Comparison of ENCODE assay signal across 8 cellular contexts in genomic region chr11:64230209-64230984, GRCh38.
DNase-seq lines count a peak whose midpoint lies in the region; ATAC-seq and TF ChIP-seq lines count a peak whose summit lies in the region.

DNAJC4 (plus strand) TSS chr11:64230548; CDS start chr11:64230855, 307 bp downstream.

- ATAC-seq in GM18870 (IDR thresholded peaks at IDR 0.05; ENCODE audit: unreplicated experiment), result peak; percentile 43
- peak; percentile 40 for ATAC-seq in HG03342 (IDR thresholded peaks at IDR 0.05; ENCODE audit: unreplicated experiment)

- H3K27ac ChIP-seq in 22Rv1 (peak within 1 kb of the TSS; percentile 73), coronary artery (peak within 1 kb of the TSS; percentile 93 to 95)

- no peak for TF ChIP-seq CTCF in 22Rv1 (IDR thresholded peaks at IDR 0.05)
- no peak for TF ChIP-seq CTCF in coronary artery (IDR thresholded peaks at IDR 0.05)

- DNase-seq in NCI-H510A treated with DMSO at 0.1 percent for 48 hours (lab: John Stamatoyannopoulos, UW), result peak; percentile 95
- DNase-seq in activated CD4-positive, alpha-beta T cell treated with anti-CD3 and anti-CD28 coated beads, Interleukin-2, amount 50 U/mL, for 1 hour, result peak; percentile 83
- no peak for DNase-seq in coronary artery (ENCODE audit: low spot score)
- peak; percentile 99 for DNase-seq in left kidney (ENCODE audit: low read depth, low spot score)
- DNase-seq in stimulated activated CD4-positive, alpha-beta T cell treated with anti-CD3 and anti-CD28 coated beads, Interleukin-1b, Interleukin-23, amount 100 ng/mL, for 4 hours (ENCODE audit: low read depth in 2 of 2), result peak; percentile 67 to 82

- peak within 1 kb of the TSS; percentile 75 for H3K4me3 ChIP-seq in coronary artery
